7 cellular contexts compared by ENCODE assay signal in the genomic region with DNA sequence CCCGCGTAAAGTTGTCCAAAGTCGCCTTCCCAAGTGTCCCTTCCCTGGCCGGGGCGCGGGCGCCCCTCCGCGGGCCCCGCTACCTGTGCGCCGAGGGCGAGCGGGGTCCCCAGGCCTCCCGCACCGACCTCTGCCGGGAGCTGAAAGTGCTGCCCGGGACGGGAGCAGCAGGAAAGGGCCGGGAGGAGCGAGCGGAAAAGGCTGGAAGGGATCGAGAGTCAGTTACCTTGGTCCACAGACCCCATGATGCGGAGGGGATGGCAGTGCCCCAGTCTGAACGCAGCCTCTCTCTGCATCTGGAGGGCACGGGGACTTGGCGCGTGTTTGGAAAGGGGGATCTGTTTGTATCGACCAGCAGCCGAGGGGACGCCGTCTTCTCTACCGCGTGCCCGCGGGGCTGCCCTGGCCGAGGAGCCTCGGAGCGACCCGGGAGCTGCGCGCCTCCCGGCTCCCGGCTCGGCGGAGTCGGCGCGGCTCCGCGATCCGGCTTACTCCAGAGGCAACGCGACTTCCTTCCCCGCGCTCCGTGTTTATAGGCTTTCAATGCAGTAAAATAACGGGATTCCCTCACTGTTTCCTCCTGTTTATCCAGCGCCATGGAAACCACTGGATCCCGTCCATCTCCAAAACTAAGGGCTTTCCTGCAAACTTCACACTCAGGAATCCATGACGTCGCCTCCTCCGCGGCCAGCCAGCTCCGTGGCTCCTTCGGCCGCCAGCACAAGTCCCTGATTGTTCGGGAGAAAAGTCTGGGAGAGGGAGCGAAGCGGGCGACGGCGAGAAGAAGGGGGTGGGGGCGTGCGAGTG. TPM values are rescaled to one million over a fixed set of nuclear protein-coding genes. Genes with fewer than 3 reads are reported as not detected.
A peak's percentile ranks its signal among the peaks of the same experiment; 100 is the strongest.
DNase-seq lines count a peak whose midpoint lies in the region; ATAC-seq and TF ChIP-seq lines count a peak whose summit lies in the region.

No MANE protein-coding gene starts in this region.

- TF ChIP-seq CTCF in GM10266 (IDR thresholded peaks at IDR 0.05; ENCODE audit: control insufficient read depth, insufficient read depth, low read depth, missing control alignments), result peak; percentile 22
- peak; percentile 19 for TF ChIP-seq CTCF in foreskin keratinocyte (conservative IDR thresholded peaks at IDR 0.05)
- TF ChIP-seq CTCF in vagina (IDR thresholded peaks at IDR 0.05), result no peak

- intact Hi-C loops in vagina (cut with DNase I), result no loop called here

- peak in 1 of 2 donors; percentile 44 for TF ChIP-seq POLR2A in vagina (IDR thresholded peaks at IDR 0.05)

- no peak overlapping the region for H3K27ac Mint-ChIP-seq in activated naive CD4-positive, alpha-beta T cell treated with anti-CD3 and anti-CD28 coated beads, Interleukin-2, amount 10 ng/mL, durations not matched to agents 7 days and 5 days
- H3K27ac Mint-ChIP-seq in naive thymus-derived CD8-positive, alpha-beta T cell, result peak overlapping the region in 1 of 10 donors; percentile 77

- peaks cover 20% of the 10 kb centered on the region for H3K4me1 Mint-ChIP-seq in activated naive CD4-positive, alpha-beta T cell treated with anti-CD3 and anti-CD28 coated beads, Interleukin-2, amount 10 ng/mL, durations not matched to agents 7 days and 5 days
- peaks cover 10 to 28% (median 21%) of the 10 kb centered on the region in 4 donors for H3K4me1 Mint-ChIP-seq in naive thymus-derived CD8-positive, alpha-beta T cell

- H3K4me3 ChIP-seq in vagina, result peak overlapping the region; percentile 55 to 67

- no peaks in the 10 kb centered on the region for H3K9me3 ChIP-seq in vagina

- POLR2A ChIA-PET in naive thymus-derived CD8-positive, alpha-beta T cell (lab: Charles Lee), result interaction anchor here (1.0 kb wide), 1 partner anchor 21 kb away, joined by 3 read pairs; no protein-coding TSS in a partner anchor

- peaks cover 87% of the 10 kb centered on the region for H3K27me3 ChIP-seq in foreskin keratinocyte
- H3K27me3 ChIP-seq in vagina, result no peaks in the 10 kb centered on the region

- no peaks in the 10 kb centered on the region for H3K36me3 ChIP-seq in vagina

- peaks cover 2% of the 10 kb centered on the region for H3K4me1 ChIP-seq in foreskin keratinocyte
- peaks cover 46% of the 10 kb centered on the region for H3K4me1 ChIP-seq in vagina

- peaks cover 89% of the 10 kb centered on the region for H3K27me3 Mint-ChIP-seq in activated naive CD4-positive, alpha-beta T cell treated with anti-CD3 and anti-CD28 coated beads, Interleukin-2, amount 10 ng/mL, durations not matched to agents 7 days and 5 days
- peaks cover 30 to 56% (median 46%) of the 10 kb centered on the region in 5 donors for H3K27me3 Mint-ChIP-seq in naive thymus-derived CD8-positive, alpha-beta T cell

- CTCF ChIA-PET in activated naive CD4-positive, alpha-beta T cell treated with anti-CD3 and anti-CD28 coated beads, Interleukin-2, amount 10 ng/mL, durations not matched to agents 7 days and 5 days (lab: Charles Lee), result interaction anchor here (0.6 to 1.9 kb wide), 5 partner anchors 8 to 177 kb away, joined by 3 to 5 read pairs (median 3); no protein-coding TSS in a partner anchor

- no peaks in the 10 kb centered on the region for H3K9me3 Mint-ChIP-seq in activated naive CD4-positive, alpha-beta T cell treated with anti-CD3 and anti-CD28 coated beads, Interleukin-2, amount 10 ng/mL, durations not matched to agents 7 days and 5 days
- H3K9me3 Mint-ChIP-seq in naive thymus-derived CD8-positive, alpha-beta T cell, result no peaks in the 10 kb centered on the region

- H3K27ac ChIP-seq in foreskin keratinocyte (no peak overlapping the region), vagina (peak overlapping the region; percentile 91)

- ATAC-seq in foreskin keratinocyte, result peak; percentile 65
- ATAC-seq in naive thymus-derived CD8-positive, alpha-beta T cell, result peak; percentile 53 to 64

- no peaks in the 10 kb centered on the region for H3K36me3 Mint-ChIP-seq in activated naive CD4-positive, alpha-beta T cell treated with anti-CD3 and anti-CD28 coated beads, Interleukin-2, amount 10 ng/mL, durations not matched to agents 7 days and 5 days
- H3K36me3 Mint-ChIP-seq in naive thymus-derived CD8-positive, alpha-beta T cell, result no peaks in the 10 kb centered on the region

- peak overlapping the region; percentile 47 for H3K4me3 Mint-ChIP-seq in activated naive CD4-positive, alpha-beta T cell treated with anti-CD3 and anti-CD28 coated beads, Interleukin-2, amount 10 ng/mL, durations not matched to agents 7 days and 5 days
- peak overlapping the region; percentile 65 to 81 (median 71) for H3K4me3 Mint-ChIP-seq in naive thymus-derived CD8-positive, alpha-beta T cell

- no peak for DNase-seq in GM10266 (ENCODE audit: extremely low spot score)
- DNase-seq in NCI-H2029 treated with DMSO at 0.1 percent for 48 hours (lab: John Stamatoyannopoulos, UW), result peak; percentile 31
- peak; percentile 34 for DNase-seq in activated naive CD4-positive, alpha-beta T cell treated with anti-CD3 and anti-CD28 coated beads, Interleukin-2, amount 10 ng/mL, durations not matched to agents 7 days and 5 days
- DNase-seq in foreskin keratinocyte, result peak; percentile 46 to 72
- peak in 2 of 10 donors; percentile 17 to 28 for DNase-seq in naive thymus-derived CD8-positive, alpha-beta T cell
- peak in 1 of 2 donors; percentile 92 for DNase-seq in vagina (ENCODE audit: extremely low spot score in 2 of 2)
- no peak for DNase-seq in cortex of kidney (lab: John Stamatoyannopoulos, UW)

RNA-seq across cellular contexts. Expression of a gene that starts 20.0 kb away (rescaled TPM):
- under 0.01 TPM in 1 of 2 replicates, not detected in the other for total RNA-seq in foreskin keratinocyte
- polyA plus RNA-seq in foreskin keratinocyte, result under 0.01 TPM in 1 of 2 replicates, not detected in the other
- total RNA-seq in naive thymus-derived CD8-positive, alpha-beta T cell, result 10 to 100 TPM; 34.0 to 36.3 TPM
- polyA plus RNA-seq in naive thymus-derived CD8-positive, alpha-beta T cell, result 10 to 100 TPM; 14.5 to 23.8 (median 14.5) TPM
- total RNA-seq in vagina, result 7.4 TPM

Comparison
In these comparisons a context has a peak if more than half of its experiments do, and no peak if none do; other contexts are left out.
1. DNase-seq: peak in NCI-H2029 treated with DMSO at 0.1 percent for 48 hours (single experiment), activated naive CD4-positive, alpha-beta T cell treated with anti-CD3 and anti-CD28 coated beads, Interleukin-2, amount 10 ng/mL, durations not matched to agents 7 days and 5 days (single experiment) and foreskin keratinocyte (2 of 2); none in GM10266 (single experiment) and cortex of kidney (single experiment).
2. CTCF ChIP-seq: peak in GM10266 (single experiment) and foreskin keratinocyte (single experiment); none in vagina (0 of 3).